Comparison of ENCODE assay signal across 18 cellular contexts in the genomic region with DNA sequence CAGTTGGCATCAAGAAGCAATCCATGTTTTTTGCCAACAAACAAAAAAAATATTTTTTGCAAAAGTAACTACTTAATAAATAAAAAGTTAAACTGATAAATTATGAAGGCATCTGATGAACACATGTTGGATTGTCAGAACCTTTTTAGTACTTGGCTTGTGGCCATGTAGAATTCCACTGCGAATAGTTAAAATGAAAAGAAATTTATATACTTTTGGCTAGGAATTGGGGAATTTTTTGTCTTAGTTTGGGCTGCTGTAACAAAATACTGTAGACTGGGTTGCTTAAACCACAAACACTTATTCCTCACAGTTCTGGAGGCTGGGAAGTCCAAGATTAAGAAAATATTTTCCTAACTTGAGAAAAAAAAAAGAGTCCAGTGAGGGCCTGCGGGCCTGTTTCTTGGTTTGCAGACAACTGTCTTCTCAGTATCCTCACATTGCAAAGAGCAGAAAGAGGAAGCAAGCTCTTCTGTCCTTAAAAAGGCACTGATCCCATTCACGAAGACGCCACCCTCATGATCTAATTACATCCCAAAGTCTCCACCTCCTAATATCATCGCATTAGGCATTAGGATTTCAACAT.
"Had no signal": no experiment of that assay in that cellular context is flagged by ENCODE, and none has a peak within 500 bp of the region (broad histone marks: within the 10 kb centered on the region; RNA-seq: fewer than 3 reads in every experiment).

No MANE protein-coding gene starts in this region.

- H3K9me3 Mint-ChIP-seq: immature natural killer cell; stimulated activated effector memory CD8-positive, alpha-beta T cell treated with anti-CD3 and anti-CD28 coated beads, Interleukin-12 subunit alpha, Interleukin-12 subunit beta, amount 100 ng/mL, for 72 hours; type B pancreatic cell had no signal

- H3K27ac ChIP-seq: brain microvascular endothelial cell, right atrium auricular region, suprapubic skin had no signal

- H3K27me3 ChIP-seq: brain microvascular endothelial cell, right atrium auricular region, suprapubic skin had no signal

- H3K4me3 ChIP-seq: lung, right atrium auricular region, suprapubic skin had no signal

- H3K36me3 Mint-ChIP-seq: type B pancreatic cell had no signal

- H3K27ac Mint-ChIP-seq: activated CD4-positive, alpha-beta T cell treated with anti-CD3 and anti-CD28 coated beads, Interleukin-2, amount 10 ng/mL, durations not matched to agents 7 days and 5 days; activated naive CD4-positive, alpha-beta T cell treated with anti-CD3 and anti-CD28 coated beads, Interleukin-2, amount 50 U/mL, for 24 hours; stimulated activated effector memory CD8-positive, alpha-beta T cell treated with anti-CD3 and anti-CD28 coated beads, Interleukin-12 subunit alpha, Interleukin-12 subunit beta, amount 100 ng/mL, for 72 hours; type B pancreatic cell had no signal

- H3K4me3 Mint-ChIP-seq: activated CD4-positive, alpha-beta T cell treated with anti-CD3 and anti-CD28 coated beads, Interleukin-2, amount 10 ng/mL, durations not matched to agents 7 days and 5 days; activated naive CD4-positive, alpha-beta T cell treated with anti-CD3 and anti-CD28 coated beads, Interleukin-2, amount 50 U/mL, for 24 hours; immature natural killer cell; naive thymus-derived CD4-positive, alpha-beta T cell; stimulated activated effector memory CD8-positive, alpha-beta T cell treated with anti-CD3 and anti-CD28 coated beads, Interleukin-12 subunit alpha, Interleukin-12 subunit beta, amount 100 ng/mL, for 72 hours; type B pancreatic cell had no signal

- H3K4me1 ChIP-seq: right atrium auricular region, suprapubic skin had no signal

- H3K27me3 Mint-ChIP-seq: activated CD4-positive, alpha-beta T cell treated with anti-CD3 and anti-CD28 coated beads, Interleukin-2, amount 10 ng/mL, durations not matched to agents 7 days and 5 days; activated naive CD4-positive, alpha-beta T cell treated with anti-CD3 and anti-CD28 coated beads, Interleukin-2, amount 50 U/mL, for 24 hours; naive thymus-derived CD4-positive, alpha-beta T cell; type B pancreatic cell had no signal

- H3K4me1 Mint-ChIP-seq: activated CD4-positive, alpha-beta T cell treated with anti-CD3 and anti-CD28 coated beads, Interleukin-2, amount 10 ng/mL, durations not matched to agents 7 days and 5 days; activated naive CD4-positive, alpha-beta T cell treated with anti-CD3 and anti-CD28 coated beads, Interleukin-2, amount 50 U/mL, for 24 hours had no signal

- DNase-seq: activated CD4-positive, alpha-beta T cell treated with anti-CD3 and anti-CD28 coated beads, Interleukin-2, amount 10 ng/mL, durations not matched to agents 7 days and 5 days; activated CD4-positive, CD25-positive, alpha-beta regulatory T cell; activated T-cell treated with anti-CD3 and anti-CD28 coated beads, Interleukin-2, amount 50 U/mL, for 1 hour; amygdala; brain microvascular endothelial cell; dermis blood vessel endothelial cell; erythroblast; immature natural killer cell; left cardiac atrium; naive thymus-derived CD4-positive, alpha-beta T cell; small intestine; T1000 had no signal

- H3K36me3 ChIP-seq: brain microvascular endothelial cell, right atrium auricular region, suprapubic skin had no signal

- H3K9me3 ChIP-seq: right atrium auricular region, suprapubic skin had no signal

- ATAC-seq: left cardiac atrium; naive thymus-derived CD4-positive, alpha-beta T cell; stimulated activated effector memory CD8-positive, alpha-beta T cell treated with anti-CD3 and anti-CD28 coated beads, Interleukin-12 subunit alpha, Interleukin-12 subunit beta, amount 100 ng/mL, for 72 hours had no signal
